Comparison of ENCODE assay signal across 20 cellular contexts in the genomic region with DNA sequence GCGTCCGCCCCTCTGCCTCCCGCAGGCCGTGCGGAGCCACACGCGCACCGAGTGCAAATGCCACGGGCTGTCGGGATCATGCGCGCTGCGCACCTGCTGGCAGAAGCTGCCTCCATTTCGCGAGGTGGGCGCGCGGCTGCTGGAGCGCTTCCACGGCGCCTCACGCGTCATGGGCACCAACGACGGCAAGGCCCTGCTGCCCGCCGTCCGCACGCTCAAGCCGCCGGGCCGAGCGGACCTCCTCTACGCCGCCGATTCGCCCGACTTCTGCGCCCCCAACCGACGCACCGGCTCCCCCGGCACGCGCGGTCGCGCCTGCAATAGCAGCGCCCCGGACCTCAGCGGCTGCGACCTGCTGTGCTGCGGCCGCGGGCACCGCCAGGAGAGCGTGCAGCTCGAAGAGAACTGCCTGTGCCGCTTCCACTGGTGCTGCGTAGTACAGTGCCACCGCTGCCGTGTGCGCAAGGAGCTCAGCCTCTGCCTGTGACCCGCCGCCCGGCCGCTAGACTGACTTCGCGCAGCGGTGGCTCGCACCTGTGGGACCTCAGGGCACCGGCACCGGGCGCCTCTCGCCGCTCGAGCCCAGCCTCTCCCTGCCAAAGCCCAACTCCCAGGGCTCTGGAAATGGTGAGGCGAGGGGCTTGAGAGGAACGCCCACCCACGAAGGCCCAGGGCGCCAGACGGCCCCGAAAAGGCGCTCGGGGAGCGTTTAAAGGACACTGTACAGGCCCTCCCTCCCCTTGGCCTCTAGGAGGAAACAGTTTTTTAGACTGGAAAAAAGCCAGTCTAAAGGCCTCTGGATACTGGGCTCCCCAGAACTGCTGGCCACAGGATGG. TPM values are rescaled to one million over a fixed set of nuclear protein-coding genes. Genes with fewer than 3 reads are reported as not detected.
DNase-seq lines count a peak whose midpoint lies in the region; ATAC-seq, FAIRE-seq and TF ChIP-seq lines count a peak whose summit lies in the region.
"Had no signal": no experiment of that assay in that cellular context is flagged by ENCODE, and none has a peak within 500 bp of the region (broad histone marks: within the 10 kb centered on the region; RNA-seq: fewer than 3 reads in every experiment).

No MANE protein-coding gene starts in this region.

- no peak for TF ChIP-seq CTCF in sigmoid colon (IDR thresholded peaks at IDR 0.05)

- DNase-seq in Right ventricle myocardium superior = no peak
- no peak for DNase-seq in left ventricle myocardium superior
- DNase-seq in memory B cell (ENCODE audit: low spot score in 2 of 2) = peak in 1 of 2 donors; percentile 45
- DNase-seq in activated CD8-positive, alpha-beta memory T cell treated with anti-CD3 and anti-CD28 coated beads for 24 hours = no peak
- no peak for DNase-seq in H54 (ENCODE audit: insufficient read length, low spot score)
- DNase-seq in sigmoid colon = no peak
- DNase-seq: activated naive CD4-positive, alpha-beta T cell; DMS79; GOT3; heart right ventricle; lower lobe of right lung; stimulated activated CD4-positive, alpha-beta T cell treated with anti-CD3 and anti-CD28 coated beads, Interleukin-1b, Interleukin-23, amount 100 ng/mL, for 48 hours had no signal

- H3K36me3 ChIP-seq in sigmoid colon = no peaks in the 10 kb centered on the region
- H3K36me3 ChIP-seq: cardiac muscle cell, heart right ventricle, lower lobe of right lung had no signal

- H3K27ac Mint-ChIP-seq in activated T-helper 17 cell treated with anti-CD3 and anti-CD28 coated beads, Interleukin-2, amount 50 U/mL, for 72 hours = no peak overlapping the region
- peak overlapping the region; percentile 7 for H3K27ac Mint-ChIP-seq in memory B cell

- no peak for TF ChIP-seq EP300 in sigmoid colon (IDR thresholded peaks at IDR 0.05)

- peaks cover 40% of the 10 kb centered on the region for H3K27me3 Mint-ChIP-seq in activated T-helper 17 cell treated with anti-CD3 and anti-CD28 coated beads, Interleukin-2, amount 50 U/mL, for 72 hours
- H3K27me3 Mint-ChIP-seq in memory B cell = peaks cover 15% of the 10 kb centered on the region

- peaks cover 0 to 20% (median 17%) of the 10 kb centered on the region in 4 donors for H3K4me1 ChIP-seq in sigmoid colon

- H3K4me3 ChIP-seq in sigmoid colon = no peak overlapping the region
- H3K4me3 ChIP-seq: cardiac muscle cell, heart right ventricle, lower lobe of right lung had no signal

- no peak for TF ChIP-seq POLR2A in H54 (IDR thresholded peaks at IDR 0.05; ENCODE audit: low read depth, low read length)
- no peak for TF ChIP-seq POLR2A in sigmoid colon (IDR thresholded peaks at IDR 0.05)

- H3K9me3 Mint-ChIP-seq in activated T-helper 17 cell treated with anti-CD3 and anti-CD28 coated beads, Interleukin-2, amount 50 U/mL, for 72 hours = no peaks in the 10 kb centered on the region
- H3K9me3 Mint-ChIP-seq in memory B cell = no peaks in the 10 kb centered on the region

- WGBS in sigmoid colon, 2 donors = 4 to 8% methylated on average over 86 of the region's 86 CpGs

- ATAC-seq in Right ventricle myocardium superior (ENCODE audit: poor library complexity) (peak; percentile 10), left ventricle myocardium superior (no peak), memory B cell (ENCODE audit: low read depth) (peak; percentile 57), HG03139 (IDR thresholded peaks at IDR 0.05; ENCODE audit: unreplicated experiment) (no peak)
- no peak for ATAC-seq in activated T-helper 17 cell treated with anti-CD3 and anti-CD28 coated beads, Interleukin-2, amount 50 U/mL, for 72 hours (replicated peaks)

- H3K9me3 ChIP-seq in sigmoid colon = no peaks in the 10 kb centered on the region
- H3K9me3 ChIP-seq: heart right ventricle, lower lobe of right lung had no signal

- H3K36me3 Mint-ChIP-seq in activated T-helper 17 cell treated with anti-CD3 and anti-CD28 coated beads, Interleukin-2, amount 50 U/mL, for 72 hours (ENCODE audit: low read depth) = peaks cover 7% of the 10 kb centered on the region
- peaks cover 1% of the 10 kb centered on the region for H3K36me3 Mint-ChIP-seq in memory B cell

- peaks cover 39 to 99% (median 80%) of the 10 kb centered on the region in 3 donors for H3K27me3 ChIP-seq in sigmoid colon

- H3K27ac ChIP-seq in sigmoid colon = no peak overlapping the region
- H3K27ac ChIP-seq: cardiac muscle cell, epithelial cell of prostate, heart right ventricle, HL-60, lower lobe of right lung had no signal

- H3K4me3 Mint-ChIP-seq in activated T-helper 17 cell treated with anti-CD3 and anti-CD28 coated beads, Interleukin-2, amount 50 U/mL, for 72 hours = peak overlapping the region; percentile 81
- peak overlapping the region; percentile 66 for H3K4me3 Mint-ChIP-seq in memory B cell

- FAIRE-seq in H54 (lab: Jason Lieb, UNC) = no peak
- FAIRE-seq: urothelium cell line had no signal

- H3K4me1 Mint-ChIP-seq in activated T-helper 17 cell treated with anti-CD3 and anti-CD28 coated beads, Interleukin-2, amount 50 U/mL, for 72 hours = peaks cover 14% of the 10 kb centered on the region
- peaks cover 33% of the 10 kb centered on the region for H3K4me1 Mint-ChIP-seq in memory B cell

- intact Hi-C loops in Right ventricle myocardium superior (cut with DNase I) = no loop called here
- intact Hi-C loops in left ventricle myocardium superior (cut with micrococcal nuclease) = no loop called here
- intact Hi-C loops in sigmoid colon (cut with DNase I) = no loop called here

RNA-seq across cellular contexts. Expression of a gene that starts 7.1 kb away (rescaled TPM):
- not detected for total RNA-seq in Right ventricle myocardium superior
- total RNA-seq in left ventricle myocardium superior = not detected
- 10 to 100 TPM in 1 of 2 donors, 1 to 10 TPM in 1; 1.0 to 49.8 TPM for total RNA-seq in activated T-helper 17 cell treated with anti-CD3 and anti-CD28 coated beads, Interleukin-2, amount 50 U/mL, for 72 hours
- not detected for total RNA-seq in sigmoid colon
- polyA plus RNA-seq in sigmoid colon = under 1 TPM in 1 of 3 donors, not detected in 2; 0.38 TPM
- total RNA-seq: cardiac muscle cell, posterior vena cava had no signal
- polyA plus RNA-seq: cardiac muscle cell had no signal

RNA-seq across cellular contexts. Expression of a gene that starts 14.0 kb away (rescaled TPM):
- total RNA-seq in Right ventricle myocardium superior (2.6 TPM), left ventricle myocardium superior (2.4 TPM), sigmoid colon (1 to 10 TPM; 2.6 to 3.9 (median 3.1) TPM)
- total RNA-seq in activated T-helper 17 cell treated with anti-CD3 and anti-CD28 coated beads, Interleukin-2, amount 50 U/mL, for 72 hours = under 1 TPM in 1 of 2 donors, not detected in 1; 0.29 TPM
- 1 to 10 TPM in 1 of 3 donors, not detected in 2; 1.5 TPM for polyA plus RNA-seq in sigmoid colon
- total RNA-seq: cardiac muscle cell had no signal

RNA-seq across cellular contexts. Expression of a gene that starts 42.0 kb away (rescaled TPM):
- total RNA-seq in Right ventricle myocardium superior (not detected), left ventricle myocardium superior (0.12 TPM), sigmoid colon (not detected)
- not detected for total RNA-seq in activated T-helper 17 cell treated with anti-CD3 and anti-CD28 coated beads, Interleukin-2, amount 50 U/mL, for 72 hours
- not detected for polyA plus RNA-seq in sigmoid colon
- total RNA-seq: cardiac muscle cell, lower lobe of right lung, M059J had no signal

Comparison
In these comparisons a context has a peak if more than half of its experiments do, and no peak if none do; other contexts are left out.
1. ATAC-seq: peak in Right ventricle myocardium superior (single experiment) and memory B cell (single experiment); none in left ventricle myocardium superior (single experiment), activated T-helper 17 cell treated with anti-CD3 and anti-CD28 coated beads, Interleukin-2, amount 50 U/mL, for 72 hours (single experiment) and HG03139 (single experiment).